Comparison of ENCODE assay signal across 8 cellular contexts in the genomic region with DNA sequence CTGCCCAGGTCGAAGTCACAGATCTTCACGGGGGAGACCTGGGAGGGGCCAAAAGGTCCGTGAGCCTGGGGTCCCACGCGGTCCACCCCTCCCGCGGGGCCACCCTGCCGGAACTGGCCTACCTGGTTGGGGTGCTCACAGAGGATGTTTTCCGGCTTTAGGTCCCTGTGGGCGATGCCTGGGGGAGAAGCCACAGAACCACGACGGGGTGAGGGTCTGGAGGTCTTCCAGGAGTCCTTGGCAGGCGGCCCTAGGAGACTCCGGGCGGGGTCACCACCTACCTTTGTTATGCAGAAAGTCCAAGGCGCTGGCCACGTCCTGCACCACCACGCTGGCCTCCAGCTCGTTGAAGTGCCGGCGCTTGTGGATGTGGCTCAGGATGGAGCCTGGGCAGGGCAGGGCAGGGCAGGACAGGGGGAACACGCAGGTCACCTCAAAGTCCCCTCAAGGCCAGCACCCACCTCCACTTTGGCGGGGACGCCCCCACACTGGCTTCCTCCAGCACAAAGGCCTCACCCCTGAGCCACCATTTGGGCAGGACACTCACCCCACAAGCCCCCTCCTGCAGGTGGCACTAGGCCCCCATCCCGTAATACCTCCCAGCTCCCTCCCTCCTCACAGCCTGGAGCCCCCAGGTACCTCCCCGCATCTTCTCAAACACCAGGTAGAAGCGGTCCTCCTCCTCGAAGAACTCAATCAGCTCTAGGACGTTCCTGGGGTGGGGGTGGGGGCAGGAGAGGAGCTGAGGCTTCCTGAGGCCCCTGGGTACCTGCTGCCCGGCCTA. TPM values are rescaled to one million over a fixed set of nuclear protein-coding genes. Genes with fewer than 3 reads are reported as not detected.
DNase-seq lines count a peak whose midpoint lies in the region; ATAC-seq and TF ChIP-seq lines count a peak whose summit lies in the region.

No MANE protein-coding gene starts in this region.

- intact Hi-C loops in heart left ventricle (cut with DNase I) = loop anchor here in 1 of 10 donors (1.0 kb wide), 1 partner anchor 10 kb away; no protein-coding TSS in a partner anchor

- CTCF ChIA-PET in T-cell (lab: Charles Lee) = interaction anchor here (0.6 to 1.1 kb wide), 4 partner anchors 10 to 42 kb away, joined by 3 to 8 read pairs (median 4); no protein-coding TSS in a partner anchor

- ATAC-seq in T-cell (replicated peaks in 1 of 4) = no peak
- ATAC-seq in heart left ventricle = peak in 2 of 4 donors; percentile 4 to 5
- no peak for ATAC-seq in stimulated activated effector memory CD8-positive, alpha-beta T cell treated with anti-CD3 and anti-CD28 coated beads, Interleukin-12 subunit alpha, Interleukin-12 subunit beta, amount 100 ng/mL, for 72 hours
- no peak for ATAC-seq in HG03457 (IDR thresholded peaks at IDR 0.05; ENCODE audit: unreplicated experiment)
- ATAC-seq in omental fat pad (ENCODE audit: low FRiP score) = no peak

- H3K9ac ChIP-seq in GM23248 = peak overlapping the region; percentile 31; the same call in 1 of the 2 replicates

- no peak overlapping the region for H3K4me3 ChIP-seq in GM23248
- H3K4me3 ChIP-seq in heart left ventricle = peak overlapping the region in 10 of 12 donors; percentile 30 to 50 (median 38)

- H3K27ac Mint-ChIP-seq in T-cell = peak overlapping the region; percentile 71 to 77
- H3K27ac Mint-ChIP-seq in stimulated activated effector memory CD8-positive, alpha-beta T cell treated with anti-CD3 and anti-CD28 coated beads, Interleukin-12 subunit alpha, Interleukin-12 subunit beta, amount 100 ng/mL, for 72 hours = peak overlapping the region; percentile 91

- H3K9me3 ChIP-seq in GM23248 (ENCODE audit: low read depth) (no peaks in the 10 kb centered on the region), heart left ventricle (no peaks in the 10 kb centered on the region)

- TF ChIP-seq POLR2A in heart left ventricle (IDR thresholded peaks at IDR 0.05) = no peak

- H3K27me3 Mint-ChIP-seq in T-cell = no peaks in the 10 kb centered on the region

- TF ChIP-seq CTCF in heart left ventricle (IDR thresholded peaks at IDR 0.05) (no peak), omental fat pad (IDR thresholded peaks at IDR 0.05) (no peak)

- in situ Hi-C loops in GM23248 (cut with MboI) = no loop called here

- no peak overlapping the region for H2AFZ ChIP-seq in GM23248

- 0 out of 2 replicates have a peak, but pooled peaks cover 2% of the 10 kb centered on the region for H3K4me1 ChIP-seq in GM23248 (ENCODE audit: insufficient read depth)
- H3K4me1 ChIP-seq in heart left ventricle = peaks cover 19 to 89% (median 74%) of the 10 kb centered on the region in 12 donors

- POLR2A ChIA-PET in T-cell (lab: Charles Lee) = interaction anchor here (0.5 to 1.1 kb wide), 8 partner anchors 18 to 993 kb away, joined by 3 to 10 read pairs (median 4); no protein-coding TSS in a partner anchor

- H3K36me3 ChIP-seq in GM23248 (ENCODE audit: low read depth) = peaks cover 17% of the 10 kb centered on the region; the same call in 1 of the 2 replicates
- H3K36me3 ChIP-seq in heart left ventricle = peaks cover 0 to 91% (median 70%) of the 10 kb centered on the region in 9 donors

- peaks cover 28% of the 10 kb centered on the region for H3K79me2 ChIP-seq in GM23248 (ENCODE audit: insufficient read depth)

- H3K27ac ChIP-seq in GM23248 = no peak overlapping the region
- H3K27ac ChIP-seq in heart left ventricle = peak overlapping the region; percentile 71 to 99 (median 90)

- DNase-seq in GM23248 = no peak
- DNase-seq in T-cell = peak in 2 of 34 experiments; percentile 29
- DNase-seq in heart left ventricle = peak in 2 of 5 donors; percentile 53 to 75
- no peak for DNase-seq in stimulated activated effector memory CD8-positive, alpha-beta T cell treated with anti-CD3 and anti-CD28 coated beads, Interleukin-12 subunit alpha, Interleukin-12 subunit beta, amount 100 ng/mL, for 72 hours (ENCODE audit: low spot score in 2 of 2)
- no peak for DNase-seq in omental fat pad (ENCODE audit: low spot score)
- DNase-seq in NCI-H510A treated with DMSO at 0.1 percent for 48 hours (lab: John Stamatoyannopoulos, UW) = no peak
- DNase-seq in germinal center (ENCODE audit: low spot score) = no peak

- H3K36me3 Mint-ChIP-seq in T-cell = peaks cover 7% of the 10 kb centered on the region
- H3K36me3 Mint-ChIP-seq in stimulated activated effector memory CD8-positive, alpha-beta T cell treated with anti-CD3 and anti-CD28 coated beads, Interleukin-12 subunit alpha, Interleukin-12 subunit beta, amount 100 ng/mL, for 72 hours = peaks cover 100% of the 10 kb centered on the region

- peaks cover 1% of the 10 kb centered on the region for H3F3A ChIP-seq in GM23248 (ENCODE audit: insufficient read depth)

- H3K27me3 ChIP-seq in GM23248 (replicated peaks; ENCODE audit: insufficient read depth) (no peaks in the 10 kb centered on the region), heart left ventricle (no peaks in the 10 kb centered on the region)

- no peak overlapping the region for H3K4me2 ChIP-seq in GM23248 (ENCODE audit: unreplicated experiment)

- peaks cover 7 to 46% (median 36%) of the 10 kb centered on the region in 3 donors for H3K4me1 Mint-ChIP-seq in T-cell
- peaks cover 52% of the 10 kb centered on the region for H3K4me1 Mint-ChIP-seq in stimulated activated effector memory CD8-positive, alpha-beta T cell treated with anti-CD3 and anti-CD28 coated beads, Interleukin-12 subunit alpha, Interleukin-12 subunit beta, amount 100 ng/mL, for 72 hours

- WGBS in GM23248 (ENCODE audit: low coverage in 1 of 2, low lambda C conversion rate in 2 of 2, missing lambda C conversion rate in 2 of 2), 2 experiments = 48 to 57% methylated on average over 24 to 30 of the region's 30 CpGs
- 26 to 40% (median 31%) methylated on average over 19 to 30 of the region's 30 CpGs for WGBS in heart left ventricle, 4 donors

- peak overlapping the region; percentile 25 to 65 (median 55) for H3K4me3 Mint-ChIP-seq in T-cell
- peak overlapping the region; percentile 72 for H3K4me3 Mint-ChIP-seq in stimulated activated effector memory CD8-positive, alpha-beta T cell treated with anti-CD3 and anti-CD28 coated beads, Interleukin-12 subunit alpha, Interleukin-12 subunit beta, amount 100 ng/mL, for 72 hours

- H3K9me3 Mint-ChIP-seq in T-cell = no peaks in the 10 kb centered on the region
- no peaks in the 10 kb centered on the region for H3K9me3 Mint-ChIP-seq in stimulated activated effector memory CD8-positive, alpha-beta T cell treated with anti-CD3 and anti-CD28 coated beads, Interleukin-12 subunit alpha, Interleukin-12 subunit beta, amount 100 ng/mL, for 72 hours

- H3K9me2 ChIP-seq in GM23248 (ENCODE audit: insufficient read depth) = no peaks in the 10 kb centered on the region

- no peaks in the 10 kb centered on the region; the same call in 1 of the 2 replicates for H4K20me1 ChIP-seq in GM23248 (ENCODE audit: insufficient read depth)

RNA-seq across cellular contexts. Expression of gene MKNK2, which starts 8.4 kb away (rescaled TPM):
- total RNA-seq in GM23248 (2014; rRNA removed; shearing (Covaris generic)) = 78.6 and 83.2 TPM in 2 replicates
- polyA plus RNA-seq in GM23248 (2016; fragmentation: Nextera tagmentation; extraction: Ambion mirVana) (28.9 and 37.6 TPM in 2 replicates), heart left ventricle (100 to 1,000 TPM; 110 to 197 TPM)
- total RNA-seq in T-cell (100 to 1,000 TPM; 196 to 242 (median 234) TPM), heart left ventricle (100 to 1,000 TPM; 129 to 318 (median 155) TPM), omental fat pad (100 to 1,000 TPM; 133 to 232 (median 178) TPM)

RNA-seq across cellular contexts. Expression of gene BTBD2, which starts 27.2 kb away (rescaled TPM):
- total RNA-seq in GM23248 (2014; rRNA removed; shearing (Covaris generic)) = 69.5 and 72.0 TPM in 2 replicates
- polyA plus RNA-seq in GM23248 (2016; fragmentation: Nextera tagmentation; extraction: Ambion mirVana) (6.8 and 9.0 TPM in 2 replicates), heart left ventricle (10 to 100 TPM; 39.4 to 46.2 TPM)
- total RNA-seq in T-cell (10 to 100 TPM; 52.2 to 79.8 (median 73.6) TPM), heart left ventricle (10 to 100 TPM; 47.3 to 81.8 (median 52.6) TPM), omental fat pad (10 to 100 TPM; 37.1 to 58.3 (median 52.8) TPM)

RNA-seq across cellular contexts. Expression of gene MOB3A, which starts 53.4 kb away (rescaled TPM):
- 38.7 and 53.1 TPM in 2 replicates for total RNA-seq in GM23248 (2014; rRNA removed; shearing (Covaris generic))
- polyA plus RNA-seq in GM23248 (2016; fragmentation: Nextera tagmentation; extraction: Ambion mirVana) = 53.7 and 57.0 TPM in 2 replicates
- total RNA-seq in T-cell = 100 to 1,000 TPM in 4 of 5 donors, 10 to 100 TPM in 1; 98.6 to 162 (median 142) TPM
- total RNA-seq in heart left ventricle = 10 to 100 TPM; 10.8 to 32.3 (median 16.7) TPM
- 10 to 100 TPM in 1 of 2 donors, 1 to 10 TPM in 1; 7.1 to 18.6 TPM for polyA plus RNA-seq in heart left ventricle
- 10 to 100 TPM; 29.7 to 51.7 (median 44.8) TPM for total RNA-seq in omental fat pad

RNA-seq across cellular contexts. Expression of gene IZUMO4, which starts 54.0 kb away (rescaled TPM):
- total RNA-seq in GM23248 (2014; rRNA removed; shearing (Covaris generic)) = 1.6 and 2.3 TPM in 2 replicates
- 0.89 and 1.5 TPM in 2 replicates for polyA plus RNA-seq in GM23248 (2016; fragmentation: Nextera tagmentation; extraction: Ambion mirVana)
- 10 to 100 TPM; 14.0 to 23.5 (median 19.7) TPM for total RNA-seq in T-cell
- total RNA-seq in heart left ventricle = 1 to 10 TPM in 8 of 9 donors, not detected in 1; 1.7 to 6.2 (median 2.3) TPM
- polyA plus RNA-seq in heart left ventricle = 1 to 10 TPM; 4.4 to 5.8 TPM
- 1 to 10 TPM; 3.7 to 5.5 (median 4.6) TPM for total RNA-seq in omental fat pad
